Comparison of ENCODE assay signal across 1 cellular context in genomic region chr3:45064512-45065372, GRCh38.
TF ChIP-seq lines count a peak whose summit lies in the region.

No MANE protein-coding gene starts in this region.

TF ChIP-seq in K562, 482 proteins besides CTCF, POLR2A, EP300 and RAD21 (continued from another document and continues in another):
- peak; percentile 97 for TF ChIP-seq TFE3 (CRISPR knock-in tag; IDR thresholded peaks at IDR 0.05)
- TF ChIP-seq NCOA2 (IDR thresholded peaks at IDR 0.05; ENCODE audit: partially characterized antibody in 2 of 2): no peak
- TF ChIP-seq NELFE (IDR thresholded peaks at IDR 0.05; ENCODE audit: insufficient read depth, insufficient read length): no peak
- no peak for TF ChIP-seq HMGXB4 (CRISPR knock-in tag; IDR thresholded peaks at IDR 0.05)
- 0 out of 4 replicates have a peak, but pooled peaks of 1 of the 2 experiments have one; percentile 65 for TF ChIP-seq BCLAF1 (IDR thresholded peaks at IDR 0.05; ENCODE audit: borderline replicate concordance in 1 of 2, control insufficient read depth in 1 of 2, low read depth in 2 of 2, low read length in 1 of 2)
- TF ChIP-seq SETDB1 (IDR thresholded peaks at IDR 0.05; ENCODE audit: low read length): no peak
- no peak for TF ChIP-seq STAG1 (CRISPR knock-in tag; IDR thresholded peaks at IDR 0.05; ENCODE audit: borderline replicate concordance)
- peak; percentile 80 for TF ChIP-seq NBN (IDR thresholded peaks at IDR 0.05; ENCODE audit: low read depth)
- TF ChIP-seq SIX5 (IDR thresholded peaks at IDR 0.05; ENCODE audit: borderline replicate concordance in 1 of 2, insufficient read depth in 1 of 2, low read depth in 1 of 2, low read length in 2 of 2): peak in 1 of 2 experiments; percentile 38; a peak in 1 of 4 replicates
- TF ChIP-seq CSDE1 (IDR thresholded peaks at IDR 0.05): no peak
- peak; percentile 99 for TF ChIP-seq ZNF253 (CRISPR knock-in tag; conservative IDR thresholded peaks at IDR 0.05)
- TF ChIP-seq GABPB1 (CRISPR knock-in tag; IDR thresholded peaks at IDR 0.05): peak; percentile 86
- peak; percentile 100 for TF ChIP-seq ZNF354B (CRISPR knock-in tag; IDR thresholded peaks at IDR 0.05)
- TF ChIP-seq ZNF280A (IDR thresholded peaks at IDR 0.05; ENCODE audit: low read depth, partially characterized antibody): no peak
- no peak for TF ChIP-seq EHMT2 (IDR thresholded peaks at IDR 0.05)
- TF ChIP-seq RBM39 (optimal IDR thresholded peaks at IDR 0.05; ENCODE audit: low read depth, low read length): no peak
- peak; percentile 99 for TF ChIP-seq KLF10 (CRISPR knock-in tag; IDR thresholded peaks at IDR 0.05)
- no peak for TF ChIP-seq ZSCAN29 (IDR thresholded peaks at IDR 0.05)
- no peak for TF ChIP-seq SRSF1 (IDR thresholded peaks at IDR 0.05; ENCODE audit: low read depth, low read length)
- TF ChIP-seq ZNF384 (IDR thresholded peaks at IDR 0.05; ENCODE audit: low read depth, low read length): no peak
- peak; percentile 100 for TF ChIP-seq MTF1 (CRISPR knock-in tag; IDR thresholded peaks at IDR 0.05; ENCODE audit: borderline replicate concordance)
- TF ChIP-seq POLR2AphosphoS5 (IDR thresholded peaks at IDR 0.05; ENCODE audit: control insufficient read depth, insufficient read depth, low read depth, low read length): peak; percentile 49; the same call in 1 of the 2 replicates
- TF ChIP-seq RAD51 (IDR thresholded peaks at IDR 0.05; ENCODE audit: borderline replicate concordance, low read depth): no peak; the same call in 1 of the 2 replicates
- peak; percentile 82 for TF ChIP-seq ZEB2 (IDR thresholded peaks at IDR 0.05)
- TF ChIP-seq LCOR (CRISPR knock-in tag; IDR thresholded peaks at IDR 0.05): peak; percentile 95
- TF ChIP-seq NR2F6 (CRISPR knock-in tag; IDR thresholded peaks at IDR 0.05): peak; percentile 100
- peak; percentile 90 for TF ChIP-seq L3MBTL2 (IDR thresholded peaks at IDR 0.05)
- no peak for TF ChIP-seq CCAR2 (IDR thresholded peaks at IDR 0.05; ENCODE audit: low read depth, low read length)
- peak; percentile 67; the same call in 1 of the 2 replicates for TF ChIP-seq PML (IDR thresholded peaks at IDR 0.05; ENCODE audit: low read length)
- peak; percentile 99 for TF ChIP-seq HINFP (tag; conservative IDR thresholded peaks at IDR 0.05; ENCODE audit: low read depth)
- TF ChIP-seq CEBPB (tag; IDR thresholded peaks at IDR 0.05): peak; percentile 95
- TF ChIP-seq BMI1 (IDR thresholded peaks at IDR 0.05; ENCODE audit: low read length): peak; percentile 85
- TF ChIP-seq ZNF282 (CRISPR knock-in tag; IDR thresholded peaks at IDR 0.05): no peak
- TF ChIP-seq KAT2B (IDR thresholded peaks at IDR 0.05; ENCODE audit: low read depth, low read length): no peak
- no peak for TF ChIP-seq EZH2 (IDR thresholded peaks at IDR 0.05; ENCODE audit: borderline replicate concordance, low read depth, low read length)
- no peak for TF ChIP-seq ZC3H11A (IDR thresholded peaks at IDR 0.05; ENCODE audit: low read depth, low read length)
- peak; percentile 100 for TF ChIP-seq IFI16 (CRISPR knock-in tag; IDR thresholded peaks at IDR 0.05)
- TF ChIP-seq ZNF707 (CRISPR knock-in tag; conservative IDR thresholded peaks at IDR 0.05): peak; percentile 98
- peak; percentile 95 for TF ChIP-seq RNF2 (IDR thresholded peaks at IDR 0.05)
- peak; percentile 99 for TF ChIP-seq ZNF77 (CRISPR knock-in tag; IDR thresholded peaks at IDR 0.05)
- peak; percentile 100 for TF ChIP-seq ZBTB12 (CRISPR knock-in tag; IDR thresholded peaks at IDR 0.05)
- no peak for TF ChIP-seq COPS2 (conservative IDR thresholded peaks at IDR 0.05)
- TF ChIP-seq SRSF3 (IDR thresholded peaks at IDR 0.05; ENCODE audit: insufficient read depth, low read length): no peak
- no peak for TF ChIP-seq PRMT5 (CRISPR knock-in tag; IDR thresholded peaks at IDR 0.05)
- peak; percentile 100 for TF ChIP-seq MBD1 (CRISPR knock-in tag; IDR thresholded peaks at IDR 0.05)
- TF ChIP-seq HCFC1 (IDR thresholded peaks at IDR 0.05; ENCODE audit: low read depth, low read length): no peak; the same call in 1 of the 2 replicates
- TF ChIP-seq ZNF668 (CRISPR knock-in tag; IDR thresholded peaks at IDR 0.05): peak; percentile 100
- TF ChIP-seq ILF3 (IDR thresholded peaks at IDR 0.05; ENCODE audit: borderline replicate concordance): no peak
- TF ChIP-seq ZNF133 (CRISPR knock-in tag; IDR thresholded peaks at IDR 0.05): peak; percentile 100
- TF ChIP-seq CHCHD3 (CRISPR knock-in tag; IDR thresholded peaks at IDR 0.05): peak; percentile 97
- TF ChIP-seq NR2C1 (IDR thresholded peaks at IDR 0.05): no peak
- TF ChIP-seq NR2C1 (tag; IDR thresholded peaks at IDR 0.05): peak; percentile 100
- peak; percentile 58; the same call in 1 of the 2 replicates for TF ChIP-seq TRIM28 (IDR thresholded peaks at IDR 0.05)
- TF ChIP-seq ZBTB9 (CRISPR knock-in tag; IDR thresholded peaks at IDR 0.05): peak; percentile 100
- no peak for TF ChIP-seq SIRT6 (IDR thresholded peaks at IDR 0.05; ENCODE audit: low read depth, low read length)
- TF ChIP-seq ZNF124 (CRISPR knock-in tag; IDR thresholded peaks at IDR 0.05): no peak
- TF ChIP-seq XRCC4 (IDR thresholded peaks at IDR 0.05; ENCODE audit: extremely low read depth, insufficient read depth, insufficient read length): no peak
- TF ChIP-seq ZNF408 (CRISPR knock-in tag; IDR thresholded peaks at IDR 0.05; ENCODE audit: low read depth): peak; percentile 95
- TF ChIP-seq NONO (IDR thresholded peaks at IDR 0.05; ENCODE audit: low read depth in 2 of 2, low read length in 1 of 2): no peak
- peak; percentile 100 for TF ChIP-seq DIDO1 (tag; IDR thresholded peaks at IDR 0.05; ENCODE audit: low read depth)
- TF ChIP-seq GMEB1 (CRISPR knock-in tag; IDR thresholded peaks at IDR 0.05): peak; percentile 97
- no peak for TF ChIP-seq MCM7 (IDR thresholded peaks at IDR 0.05)
- TF ChIP-seq PRPF4 (IDR thresholded peaks at IDR 0.05; ENCODE audit: insufficient read depth, low read depth, low read length, poor library complexity, severe bottlenecking): no peak
- TF ChIP-seq POLR2G (IDR thresholded peaks at IDR 0.05; ENCODE audit: low read depth, low read length): no peak
